8 cellular contexts compared by ENCODE assay signal in genomic region chr18:11850821-11851155, GRCh38. TPM values are rescaled to one million over a fixed set of nuclear protein-coding genes. Genes with fewer than 3 reads are reported as not detected.
DNase-seq lines count a peak whose midpoint lies in the region; ATAC-seq, FAIRE-seq and TF ChIP-seq lines count a peak whose summit lies in the region.

No MANE protein-coding gene starts in this region.

- peak overlapping the region; percentile 100 for H3K4me3 Mint-ChIP-seq in activated T-cell treated with anti-CD3 and anti-CD28 coated beads, Interleukin-2, amount 50 U/mL, for 4 hours
- peak overlapping the region; percentile 100 for H3K4me3 Mint-ChIP-seq in effector memory CD8-positive, alpha-beta T cell

- peaks cover 25% of the 10 kb centered on the region for H3K79me2 ChIP-seq in OCI-LY3 (ENCODE audit: low read length)

- H3K9ac ChIP-seq in OCI-LY3 (ENCODE audit: low read length) (peak overlapping the region; percentile 72), mucosa of stomach (ENCODE audit: low read length) (peak overlapping the region; percentile 92)

- peak overlapping the region; percentile 100 for H3K27ac Mint-ChIP-seq in effector memory CD8-positive, alpha-beta T cell

- no peaks in the 10 kb centered on the region for H3K9me3 Mint-ChIP-seq in activated T-cell treated with anti-CD3 and anti-CD28 coated beads, Interleukin-2, amount 50 U/mL, for 4 hours
- H3K9me3 Mint-ChIP-seq in effector memory CD8-positive, alpha-beta T cell = no peaks in the 10 kb centered on the region

- H3K9me3 ChIP-seq in OCI-LY3 (ENCODE audit: insufficient read depth, low read length) = no peaks in the 10 kb centered on the region
- no peaks in the 10 kb centered on the region for H3K9me3 ChIP-seq in mucosa of stomach (ENCODE audit: control insufficient read depth, low read length)

- peak overlapping the region; percentile 48 for H3K27ac ChIP-seq in OCI-LY3 (ENCODE audit: low read length)

- peak; percentile 35 to 42 for ATAC-seq in activated T-cell treated with anti-CD3 and anti-CD28 coated beads, Interleukin-2, amount 50 U/mL, for 4 hours
- peak; percentile 38 for ATAC-seq in HG02981 (IDR thresholded peaks at IDR 0.05; ENCODE audit: unreplicated experiment)
- peak; percentile 52 for ATAC-seq in effector memory CD8-positive, alpha-beta T cell (replicated peaks)

- H3K27me3 Mint-ChIP-seq in activated T-cell treated with anti-CD3 and anti-CD28 coated beads, Interleukin-2, amount 50 U/mL, for 4 hours (ENCODE audit: low read depth) = no peaks in the 10 kb centered on the region
- H3K27me3 Mint-ChIP-seq in effector memory CD8-positive, alpha-beta T cell = no peaks in the 10 kb centered on the region

- peaks cover 3% of the 10 kb centered on the region for H3K36me3 Mint-ChIP-seq in activated T-cell treated with anti-CD3 and anti-CD28 coated beads, Interleukin-2, amount 50 U/mL, for 4 hours (ENCODE audit: insufficient read depth)
- peaks cover 48% of the 10 kb centered on the region for H3K36me3 Mint-ChIP-seq in effector memory CD8-positive, alpha-beta T cell (ENCODE audit: insufficient read depth)

- H3K4me1 ChIP-seq in OCI-LY3 (ENCODE audit: low read length) (peaks cover 17% of the 10 kb centered on the region), mucosa of stomach (ENCODE audit: control insufficient read depth, insufficient read depth, low read length) (peaks cover 14% of the 10 kb centered on the region)

- H3K36me3 ChIP-seq in OCI-LY3 (replicated peaks; ENCODE audit: low read depth, low read length) (peaks cover 4% of the 10 kb centered on the region), mucosa of stomach (ENCODE audit: control insufficient read depth, insufficient read depth, low read length) (no peaks in the 10 kb centered on the region)

- H4K20me1 ChIP-seq in OCI-LY3 (ENCODE audit: insufficient read depth, low read length) = no peaks in the 10 kb centered on the region

- peak overlapping the region; percentile 97 for H2AFZ ChIP-seq in OCI-LY3 (ENCODE audit: low read depth, low read length)

- H3K4me2 ChIP-seq in OCI-LY3 (ENCODE audit: low read length) = peak overlapping the region; percentile 95

- H3K4me1 Mint-ChIP-seq in activated T-cell treated with anti-CD3 and anti-CD28 coated beads, Interleukin-2, amount 50 U/mL, for 4 hours (ENCODE audit: low read depth) = peaks cover 36% of the 10 kb centered on the region
- H3K4me1 Mint-ChIP-seq in effector memory CD8-positive, alpha-beta T cell (ENCODE audit: low read depth in 2 of 2) = peaks cover 32 to 36% of the 10 kb centered on the region in 2 donors

- no peak for TF ChIP-seq CTCF in OCI-LY3 (IDR thresholded peaks at IDR 0.05; ENCODE audit: low read depth, low read length)

- no peak for FAIRE-seq in HTR-8/SVneo (lab: Jason Lieb, UNC)

- peak overlapping the region; percentile 94 for H3K4me3 ChIP-seq in OCI-LY3 (ENCODE audit: low read length)
- H3K4me3 ChIP-seq in mucosa of stomach (ENCODE audit: low read length) = peak overlapping the region; percentile 86

- no peak for DNase-seq in activated T-cell treated with anti-CD3 and anti-CD28 coated beads, Interleukin-2, amount 50 U/mL, for 4 hours
- no peak for DNase-seq in activated T-cell treated with anti-CD3 and anti-CD28 coated beads, Interleukin-2, amount 50 U/mL, for 48 hours
- DNase-seq in effector memory CD8-positive, alpha-beta T cell = no peak
- DNase-seq in HTR-8/SVneo (ENCODE audit: insufficient read length, low spot score) = no peak
- DNase-seq in activated CD4-positive, CD25-positive, alpha-beta regulatory T cell (lab: John Stamatoyannopoulos, UW) = no peak

- no peaks in the 10 kb centered on the region; the same call in 1 of the 2 replicates for H3K27me3 ChIP-seq in OCI-LY3 (ENCODE audit: low read depth, low read length)
- H3K27me3 ChIP-seq in mucosa of stomach (ENCODE audit: control insufficient read depth, insufficient read depth, low read length) = no peaks in the 10 kb centered on the region

RNA-seq across cellular contexts. Expression of gene CHMP1B, which starts 0.4 kb away (rescaled TPM):
- 10 to 100 TPM; 20.6 to 23.1 (median 21.1) TPM for total RNA-seq in activated T-cell treated with anti-CD3 and anti-CD28 coated beads, Interleukin-2, amount 50 U/mL, for 4 hours

RNA-seq across cellular contexts. Expression of gene MPPE1, which starts 57.3 kb away (rescaled TPM):
- 10 to 100 TPM; 31.4 to 33.9 (median 31.6) TPM for total RNA-seq in activated T-cell treated with anti-CD3 and anti-CD28 coated beads, Interleukin-2, amount 50 U/mL, for 4 hours
